Comparison of ENCODE assay signal across 1 cellular context in genomic region chr14:57179273-57179672, GRCh38.
TF ChIP-seq lines count a peak whose summit lies in the region.

No MANE protein-coding gene starts in this region.

TF ChIP-seq in GM23338, 12 proteins besides CTCF, POLR2A, EP300 and RAD21 (continued from another document):
- TF ChIP-seq ZNF462 (CRISPR knock-in tag; IDR thresholded peaks at IDR 0.05) (no peak), NANOG (IDR thresholded peaks at IDR 0.05; ENCODE audit: borderline replicate concordance) (no peak), ZNF114 (CRISPR knock-in tag; IDR thresholded peaks at IDR 0.05) (no peak), EZH2 (IDR thresholded peaks at IDR 0.05; ENCODE audit: low read depth, unreplicated experiment) (no peak), EZH2phosphoT487 (IDR thresholded peaks at IDR 0.05; ENCODE audit: unreplicated experiment) (no peak), POLR2AphosphoS5 (IDR thresholded peaks at IDR 0.05; ENCODE audit: low read depth) (no peak), CREB1 (CRISPR knock-in tag; IDR thresholded peaks at IDR 0.05; ENCODE audit: low read depth) (no peak), ZNF331 (CRISPR knock-in tag; IDR thresholded peaks at IDR 0.05; ENCODE audit: low read depth) (no peak)
